ENCODE assay signal across 8 cellular contexts in the genomic region with DNA sequence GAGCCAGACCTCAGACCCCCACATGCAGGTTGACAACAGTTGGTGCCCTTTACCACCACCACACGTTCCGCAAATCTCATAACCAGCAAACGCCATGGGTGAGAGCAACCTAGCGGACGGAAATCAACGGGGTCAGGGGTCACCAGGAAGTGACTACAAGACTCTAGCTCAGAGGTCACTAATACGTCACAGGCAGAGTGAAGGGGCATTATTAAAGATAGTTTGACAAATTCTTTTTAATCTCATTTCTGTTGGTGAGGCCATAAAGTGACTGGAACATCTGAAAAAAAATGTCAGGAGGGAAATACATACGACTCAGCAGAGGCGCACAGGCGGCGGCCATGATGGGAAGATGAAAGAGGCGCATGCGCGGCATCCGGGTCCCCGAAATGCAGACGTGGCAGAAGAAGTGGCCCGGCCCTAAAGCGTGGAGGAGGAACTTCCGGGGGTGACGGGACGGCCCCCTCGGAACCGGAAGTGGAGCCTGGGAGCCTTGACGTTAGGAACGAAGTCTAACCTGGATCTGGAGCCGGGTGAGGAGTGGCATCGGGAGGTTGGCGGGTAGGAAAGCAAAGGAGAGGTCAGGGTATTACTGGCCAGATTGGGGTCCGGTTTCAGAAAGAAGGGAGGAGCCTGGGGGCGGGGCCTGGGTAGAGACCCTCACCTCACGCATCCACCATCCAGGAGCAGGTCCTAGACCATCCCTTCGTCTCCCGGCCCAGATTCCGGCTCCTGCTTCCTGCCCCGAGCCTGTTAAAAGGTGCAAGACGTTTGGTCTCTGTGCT. TPM values are rescaled to one million over a fixed set of nuclear protein-coding genes. Genes with fewer than 3 reads are reported as not detected.
A peak's percentile ranks its signal among the peaks of the same experiment; 100 is the strongest.
DNase-seq lines count a peak whose midpoint lies in the region; ATAC-seq, FAIRE-seq and TF ChIP-seq lines count a peak whose summit lies in the region.

A gene with protein sequence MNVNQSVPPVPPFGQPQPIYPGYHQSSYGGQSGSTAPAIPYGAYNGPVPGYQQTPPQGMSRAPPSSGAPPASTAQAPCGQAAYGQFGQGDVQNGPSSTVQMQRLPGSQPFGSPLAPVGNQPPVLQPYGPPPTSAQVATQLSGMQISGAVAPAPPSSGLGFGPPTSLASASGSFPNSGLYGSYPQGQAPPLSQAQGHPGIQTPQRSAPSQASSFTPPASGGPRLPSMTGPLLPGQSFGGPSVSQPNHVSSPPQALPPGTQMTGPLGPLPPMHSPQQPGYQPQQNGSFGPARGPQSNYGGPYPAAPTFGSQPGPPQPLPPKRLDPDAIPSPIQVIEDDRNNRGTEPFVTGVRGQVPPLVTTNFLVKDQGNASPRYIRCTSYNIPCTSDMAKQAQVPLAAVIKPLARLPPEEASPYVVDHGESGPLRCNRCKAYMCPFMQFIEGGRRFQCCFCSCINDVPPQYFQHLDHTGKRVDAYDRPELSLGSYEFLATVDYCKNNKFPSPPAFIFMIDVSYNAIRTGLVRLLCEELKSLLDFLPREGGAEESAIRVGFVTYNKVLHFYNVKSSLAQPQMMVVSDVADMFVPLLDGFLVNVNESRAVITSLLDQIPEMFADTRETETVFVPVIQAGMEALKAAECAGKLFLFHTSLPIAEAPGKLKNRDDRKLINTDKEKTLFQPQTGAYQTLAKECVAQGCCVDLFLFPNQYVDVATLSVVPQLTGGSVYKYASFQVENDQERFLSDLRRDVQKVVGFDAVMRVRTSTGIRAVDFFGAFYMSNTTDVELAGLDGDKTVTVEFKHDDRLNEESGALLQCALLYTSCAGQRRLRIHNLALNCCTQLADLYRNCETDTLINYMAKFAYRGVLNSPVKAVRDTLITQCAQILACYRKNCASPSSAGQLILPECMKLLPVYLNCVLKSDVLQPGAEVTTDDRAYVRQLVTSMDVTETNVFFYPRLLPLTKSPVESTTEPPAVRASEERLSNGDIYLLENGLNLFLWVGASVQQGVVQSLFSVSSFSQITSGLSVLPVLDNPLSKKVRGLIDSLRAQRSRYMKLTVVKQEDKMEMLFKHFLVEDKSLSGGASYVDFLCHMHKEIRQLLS (plus strand): TSS at position 468 of the 785 bp plus-strand sequence. CDS start 2,461 bp downstream, outside the sequence.

- TF ChIP-seq POLR2A in GM12891 (IDR thresholded peaks at IDR 0.05; ENCODE audit: low read depth, low read length): peak; percentile 84
- TF ChIP-seq POLR2A in upper lobe of left lung (IDR thresholded peaks at IDR 0.05): peak in 3 of 4 donors; percentile 34 to 70 (median 69)

- H3K36me3 ChIP-seq in heart right ventricle (peaks cover 0 to 51% (median 23%) of the 10 kb centered on the region in 9 donors), upper lobe of left lung (peaks cover 11 to 37% (median 20%) of the 10 kb centered on the region in 4 donors)

- H3K4me1 ChIP-seq in heart right ventricle (peaks cover 15 to 53% (median 43%) of the 10 kb centered on the region in 9 donors), upper lobe of left lung (peaks cover 27 to 47% (median 39%) of the 10 kb centered on the region in 4 donors)

- ATAC-seq in HG02852 (IDR thresholded peaks at IDR 0.05; ENCODE audit: unreplicated experiment): peak; percentile 88
- peak; percentile 93 to 98 (median 97) for ATAC-seq in heart right ventricle
- peak; percentile 96 to 98 for ATAC-seq in upper lobe of left lung (ENCODE audit: low FRiP score in 2 of 2)

- peak in 1 of 4 donors; percentile 16 for TF ChIP-seq EP300 in upper lobe of left lung (IDR thresholded peaks at IDR 0.05)

- peak within 1 kb of the TSS; percentile 69 to 94 (median 83) for H3K4me3 ChIP-seq in heart right ventricle
- H3K4me3 ChIP-seq in upper lobe of left lung: peak within 1 kb of the TSS; percentile 69 to 92 (median 76)

- H3K27ac ChIP-seq in heart right ventricle (peak within 1 kb of the TSS; percentile 83 to 99 (median 92)), upper lobe of left lung (peak within 1 kb of the TSS; percentile 89 to 93 (median 92))

- DNase-seq in GM12891 (ENCODE audit: insufficient read length, low spot score) (peak; percentile 76), NCI-H146 treated with DMSO at 0.1 percent for 48 hours (lab: John Stamatoyannopoulos, UW; ENCODE audit: unreplicated experiment) (peak; percentile 96), amniotic epithelial cell (ENCODE audit: low read depth) (peak; percentile 93), heart right ventricle (peak; percentile 97), posterior cingulate gyrus (peak; percentile 92 to 99 (median 96)), upper lobe of left lung (peak; percentile 94 to 96)

- H3K27me3 ChIP-seq in heart right ventricle (no peaks in the 10 kb centered on the region), upper lobe of left lung (no peaks in the 10 kb centered on the region)

- intact Hi-C loops in T-helper 1 cell treated with Interleukin-12 subunit alpha and Interleukin-12 subunit beta and Interleukin-4 antibody, amounts not matched to agents 30 ng/mL and 1 ng/mL, for 36 hours (cut with micrococcal nuclease): loop anchor here (1.0 to 10.0 kb wide), 15 partner anchors 14 to 1368 kb away; a partner anchor contains a TSS
- intact Hi-C loops in heart right ventricle (cut with DNase I): loop anchor here in 2 of 10 donors (1.0 to 5.0 kb wide), 3 partner anchors 28 to 92 kb away; a partner anchor contains a TSS
- intact Hi-C loops in posterior cingulate gyrus (cut with DNase I): no loop called here

- TF ChIP-seq CTCF in heart right ventricle (IDR thresholded peaks at IDR 0.05) (peak in 2 of 9 donors; percentile 2 to 12), upper lobe of left lung (IDR thresholded peaks at IDR 0.05) (peak in 4 of 6 experiments; percentile 6 to 23 (median 14))

- WGBS in heart right ventricle, 2 donors: 0% methylated on average over 37 of the region's 37 CpGs
- WGBS in upper lobe of left lung, 2 donors: 0% methylated on average over 26 to 37 of the region's 37 CpGs

- no peaks in the 10 kb centered on the region for H3K9me3 ChIP-seq in heart right ventricle
- H3K9me3 ChIP-seq in upper lobe of left lung: no peaks in the 10 kb centered on the region

- FAIRE-seq in GM12891 (lab: Jason Lieb, UNC): peak; percentile 81

TF ChIP-seq in GM12891, 5 proteins besides CTCF, POLR2A, EP300 and RAD21:
- TF ChIP-seq PAX5 (IDR thresholded peaks at IDR 0.05; ENCODE audit: insufficient read depth, low read length, severe bottlenecking) (no peak), SPI1 (IDR thresholded peaks at IDR 0.05; ENCODE audit: low read depth, low read length) (peak; percentile 54), POU2F2 (IDR thresholded peaks at IDR 0.05; ENCODE audit: low read depth, low read length) (peak; percentile 23; the same call in 1 of the 2 replicates), POLR2AphosphoS5 (IDR thresholded peaks at IDR 0.05; ENCODE audit: low read depth, low read length) (peak; percentile 82), TAF1 (IDR thresholded peaks at IDR 0.05; ENCODE audit: low read depth, low read length) (peak; percentile 95)

RNA-seq across cellular contexts. Expression of the gene that starts here (rescaled TPM):
- 61.0 TPM for polyA plus RNA-seq in GM12891 (2012; ENCODE audit: low read depth, missing spikeins)
- total RNA-seq in T-helper 1 cell treated with Interleukin-12 subunit alpha and Interleukin-12 subunit beta and Interleukin-4 antibody, amounts not matched to agents 30 ng/mL and 1 ng/mL, for 36 hours: 129 and 135 TPM in 2 replicates
- total RNA-seq in heart right ventricle: 10 to 100 TPM; 44.5 to 59.7 (median 51.5) TPM
- 10 to 100 TPM; 33.4 to 34.6 TPM for polyA plus RNA-seq in heart right ventricle
- 10 to 100 TPM; 55.1 to 84.0 (median 65.0) TPM for total RNA-seq in upper lobe of left lung

Comparison
In these comparisons a context has a peak if more than half of its experiments do, and no peak if none do; other contexts are left out.
1. Peak in every context shown above with its lines: DNase-seq, ATAC-seq, H3K4me3 ChIP-seq and H3K27ac ChIP-seq.